Comparison of ENCODE assay signal across 8 cellular contexts in genomic region chr20:53899351-53900167, GRCh38.
DNase-seq lines count a peak whose midpoint lies in the region; ATAC-seq and TF ChIP-seq lines count a peak whose summit lies in the region.

No MANE protein-coding gene starts in this region.

- POLR2A ChIA-PET in PC-3 (lab: Charles Lee; ENCODE audit: unreplicated experiment), result interaction anchor here (0.5 to 1.3 kb wide), 11 partner anchors 10 to 306 kb away, joined by 3 to 32 read pairs (median 5); partner anchors contain the start of gene ZNF217

- H3K4me2 ChIP-seq in BLaER1 treated with 17β-estradiol and CSF1 and Interleukin-3, amounts not matched to agents 10 nM and 100 nM, result peak overlapping the region; percentile 51 to 93 (median 75)
- H3K4me2 ChIP-seq in PC-3 (ENCODE audit: low read length), result peak overlapping the region; percentile 68

- DNase-seq in PC-3, result peak; percentile 100
- peak; percentile 71 for DNase-seq in activated CD8-positive, alpha-beta memory T cell treated with anti-CD3 and anti-CD28 coated beads, Interleukin-2, amount 50 U/mL, for 4 hours
- DNase-seq in foreskin keratinocyte, result peak; percentile 97
- DNase-seq in spleen, result peak; percentile 86
- DNase-seq in substantia nigra (lab: John Stamatoyannopoulos, UW), result no peak

- H3K27ac ChIP-seq in BLaER1 treated with 17β-estradiol and CSF1 and Interleukin-3, amounts not matched to agents 10 nM and 100 nM, result peak overlapping the region in 10 of 11 experiments; percentile 39 to 87 (median 80); a peak in 19 of 22 replicates
- H3K27ac ChIP-seq in PC-3 (ENCODE audit: low read length) (peak overlapping the region; percentile 79), foreskin keratinocyte (peak overlapping the region; percentile 81), spleen (peak overlapping the region in 7 of 8 donors; percentile 62 to 92 (median 70)), substantia nigra (ENCODE audit: low read depth, low read length, poor library complexity, severe bottlenecking) (no peak overlapping the region)

- no peaks in the 10 kb centered on the region for H3K36me3 ChIP-seq in BLaER1 treated with 17β-estradiol and CSF1 and Interleukin-3, amounts not matched to agents 10 nM and 100 nM
- H3K36me3 ChIP-seq in PC-3 (ENCODE audit: low read depth, low read length), result no peaks in the 10 kb centered on the region
- H3K36me3 ChIP-seq in spleen, result no peaks in the 10 kb centered on the region

- peak overlapping the region in 8 of 11 experiments; percentile 15 to 74 (median 56); a peak in 13 of 22 replicates for H3K9ac ChIP-seq in BLaER1 treated with 17β-estradiol and CSF1 and Interleukin-3, amounts not matched to agents 10 nM and 100 nM
- H3K9ac ChIP-seq in PC-3 (ENCODE audit: low read length), result peak overlapping the region; percentile 56

- ATAC-seq in GM19397 (IDR thresholded peaks at IDR 0.05; ENCODE audit: unreplicated experiment) (peak; percentile 60), HG03520 (IDR thresholded peaks at IDR 0.05; ENCODE audit: unreplicated experiment) (peak; percentile 77), PC-3 (peak; percentile 88), foreskin keratinocyte (peak; percentile 84)

- CTCF ChIA-PET in PC-3 (lab: Charles Lee), result interaction anchor here (0.6 to 2.4 kb wide), 2 partner anchors 16 to 125 kb away, joined by 3 to 14 read pairs; no protein-coding TSS in a partner anchor

- TF ChIP-seq POLR2A in spleen (IDR thresholded peaks at IDR 0.05), result no peak

- H3K4me1 ChIP-seq in BLaER1 treated with 17β-estradiol and CSF1 and Interleukin-3, amounts not matched to agents 10 nM and 100 nM, result peaks cover 64 to 84% (median 80%) of the 10 kb centered on the region in 10 experiments
- H3K4me1 ChIP-seq in PC-3 (ENCODE audit: insufficient read depth, low read length), result peaks cover 41% of the 10 kb centered on the region
- H3K4me1 ChIP-seq in foreskin keratinocyte, result peaks cover 32% of the 10 kb centered on the region
- peaks cover 5 to 70% (median 40%) of the 10 kb centered on the region in 6 donors for H3K4me1 ChIP-seq in spleen

- intact Hi-C loops in PC-3 (cut with micrococcal nuclease), result loop anchor here (1.0 to 2.0 kb wide), 3 partner anchors 8 to 112 kb away; no protein-coding TSS in a partner anchor
- intact Hi-C loops in spleen (cut with DNase I; ENCODE audit: low total_unique reads), result no loop called here

- TF ChIP-seq CTCF in PC-3 (conservative IDR thresholded peaks at IDR 0.05; ENCODE audit: low read depth, low read length) (no peak), foreskin keratinocyte (conservative IDR thresholded peaks at IDR 0.05) (no peak), spleen (IDR thresholded peaks at IDR 0.05 in 8 of 11, conservative IDR thresholded peaks at IDR 0.05 in 3 of 11) (no peak)

- BruUV-seq in PC-3 (replicated peaks; lab: Mats Ljungman, UMichigan), result no TSS peak

- no peak overlapping the region for H2AFZ ChIP-seq in PC-3 (ENCODE audit: low read length)

- no peaks in the 10 kb centered on the region for H3K27me3 ChIP-seq in BLaER1 treated with 17β-estradiol and CSF1 and Interleukin-3, amounts not matched to agents 10 nM and 100 nM
- H3K27me3 ChIP-seq in PC-3 (ENCODE audit: low read length) (no peaks in the 10 kb centered on the region), foreskin keratinocyte (no peaks in the 10 kb centered on the region), spleen (replicated peaks in 1 of 7) (no peaks in the 10 kb centered on the region)

- peaks cover 22% of the 10 kb centered on the region for H3F3A ChIP-seq in PC-3 (ENCODE audit: low read length, unreplicated experiment)

- H3K9me3 ChIP-seq in BLaER1 treated with 17β-estradiol and CSF1 and Interleukin-3, amounts not matched to agents 10 nM and 100 nM (replicated peaks in 1 of 11), result no peaks in the 10 kb centered on the region
- H3K9me3 ChIP-seq in PC-3 (ENCODE audit: low read length), result no peaks in the 10 kb centered on the region
- H3K9me3 ChIP-seq in spleen, result no peaks in the 10 kb centered on the region

- H3K79me2 ChIP-seq in PC-3 (ENCODE audit: low read length), result no peaks in the 10 kb centered on the region

- no peaks in the 10 kb centered on the region for H4K20me1 ChIP-seq in BLaER1 treated with 17β-estradiol and CSF1 and Interleukin-3, amounts not matched to agents 10 nM and 100 nM
- no peaks in the 10 kb centered on the region for H4K20me1 ChIP-seq in PC-3 (ENCODE audit: low read length)

- H3K9me2 ChIP-seq in PC-3 (replicated peaks; ENCODE audit: low read length), result no peaks in the 10 kb centered on the region

- WGBS in spleen, 5 donors, result 34 to 50% (median 39%) methylated on average over 8 of the region's 8 CpGs

- no peak overlapping the region for H3K4me3 ChIP-seq in BLaER1 treated with 17β-estradiol and CSF1 and Interleukin-3, amounts not matched to agents 10 nM and 100 nM
- H3K4me3 ChIP-seq in PC-3 (ENCODE audit: low read length) (no peak overlapping the region), spleen (peak overlapping the region in 1 of 8 donors; percentile 21)

Comparison
In these comparisons a context has a peak if more than half of its experiments do, and no peak if none do; other contexts are left out.
1. DNase-seq: peak in PC-3 (single experiment), activated CD8-positive, alpha-beta memory T cell treated with anti-CD3 and anti-CD28 coated beads, Interleukin-2, amount 50 U/mL, for 4 hours (single experiment), foreskin keratinocyte (2 of 2) and spleen (single experiment); none in substantia nigra (0 of 49).
2. Peak in every context shown above with its lines, with median percentiles within 50 percentile points of each other: ATAC-seq.